Comparison of ENCODE assay signal across 18 cellular contexts in the genomic region with DNA sequence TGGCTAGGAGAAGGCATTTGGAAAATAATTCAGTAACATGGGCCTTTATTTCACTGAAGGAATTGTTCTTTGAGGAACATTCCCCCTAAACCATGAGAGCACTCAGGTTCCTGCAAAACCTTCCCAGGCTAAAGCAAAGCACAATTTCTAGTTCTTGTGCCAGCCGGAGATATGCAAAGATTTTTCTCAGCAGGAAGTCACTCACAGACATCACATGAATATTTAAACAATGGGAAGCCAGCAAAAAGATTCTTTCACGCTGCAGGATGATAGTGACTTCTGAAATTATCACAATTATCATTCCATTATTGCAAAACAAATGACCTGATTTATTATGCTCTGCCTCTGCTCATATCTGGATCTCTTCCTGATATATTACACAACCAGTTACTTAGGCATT.
DNase-seq lines count a peak whose midpoint lies in the region; ATAC-seq, FAIRE-seq and TF ChIP-seq lines count a peak whose summit lies in the region.
"Had no signal": no experiment of that assay in that cellular context is flagged by ENCODE, and none has a peak within 500 bp of the region (broad histone marks: within the 10 kb centered on the region; RNA-seq: fewer than 3 reads in every experiment).

No MANE protein-coding gene starts in this region.

- no peak overlapping the region for H3K4me3 Mint-ChIP-seq in naive thymus-derived CD8-positive, alpha-beta T cell
- no peak overlapping the region for H3K4me3 Mint-ChIP-seq in natural killer cell
- H3K4me3 Mint-ChIP-seq: CD8-positive, alpha-beta T cell had no signal

- POLR2A ChIA-PET in naive thymus-derived CD8-positive, alpha-beta T cell (lab: Charles Lee) = no interaction called here

- DNase-seq in NCI-H146 (lab: John Stamatoyannopoulos, UW) = peak; percentile 37
- DNase-seq in NCI-H146 treated with DMSO at 0.1 percent for 48 hours (lab: John Stamatoyannopoulos, UW; ENCODE audit: unreplicated experiment) = no peak
- DNase-seq in SJCRH30 = no peak
- DNase-seq in esophagus muscularis mucosa (ENCODE audit: extremely low spot score) = peak; percentile 29
- DNase-seq in putamen (ENCODE audit: low spot score) = peak; percentile 9
- DNase-seq in naive thymus-derived CD8-positive, alpha-beta T cell = no peak
- DNase-seq in natural killer cell = no peak
- DNase-seq in RCC 7860 (ENCODE audit: low spot score) = no peak
- DNase-seq: 8988T; CD8-positive, alpha-beta T cell; DND-41; MG63; NCI-H1092; NCI-H187 treated with DMSO at 0.1 percent for 48 hours; NCI-H2171; SK-N-SH had no signal

- intact Hi-C loops in esophagus muscularis mucosa (cut with DNase I) (no loop called here), natural killer cell (cut with micrococcal nuclease) (no loop called here)

- H3K9me3 ChIP-seq in SJCRH30 (replicated peaks) = no peaks in the 10 kb centered on the region
- H3K9me3 ChIP-seq in esophagus muscularis mucosa = no peaks in the 10 kb centered on the region
- H3K9me3 ChIP-seq: MG63, SK-N-SH had no signal

- TF ChIP-seq POLR2A in esophagus muscularis mucosa (IDR thresholded peaks at IDR 0.05; ENCODE audit: low read depth) = no peak

- no peak for ATAC-seq in naive thymus-derived CD8-positive, alpha-beta T cell
- ATAC-seq in natural killer cell = no peak
- ATAC-seq: CD8-positive, alpha-beta T cell; GM12878 had no signal

- no peaks in the 10 kb centered on the region for H3K27me3 ChIP-seq in SJCRH30
- H3K27me3 ChIP-seq in esophagus muscularis mucosa = no peaks in the 10 kb centered on the region
- H3K27me3 ChIP-seq: MG63 had no signal

- H3K27ac ChIP-seq in SJCRH30 (peak overlapping the region; percentile 65), esophagus muscularis mucosa (replicated peaks in 1 of 4) (no peak overlapping the region)

- H3K4me3 ChIP-seq in SJCRH30 = no peak overlapping the region
- H3K4me3 ChIP-seq in esophagus muscularis mucosa = no peak overlapping the region
- H3K4me3 ChIP-seq: GM12878, MG63 had no signal

- peaks cover 33% of the 10 kb centered on the region for H3K4me1 ChIP-seq in SJCRH30
- H3K4me1 ChIP-seq in esophagus muscularis mucosa = peaks cover 0 to 27% (median 17%) of the 10 kb centered on the region in 4 donors

- H3K27me3 Mint-ChIP-seq in naive thymus-derived CD8-positive, alpha-beta T cell = peaks cover 0 to under 1% (median 0%) of the 10 kb centered on the region in 5 donors
- H3K27me3 Mint-ChIP-seq in natural killer cell (ENCODE audit: low read depth in 2 of 2) = peaks cover 0 to 2% of the 10 kb centered on the region in 2 donors

- no peaks in the 10 kb centered on the region for H3K36me3 ChIP-seq in SJCRH30
- no peaks in the 10 kb centered on the region for H3K36me3 ChIP-seq in esophagus muscularis mucosa
- H3K36me3 ChIP-seq: MG63 had no signal

- no peak for TF ChIP-seq CTCF in esophagus muscularis mucosa (IDR thresholded peaks at IDR 0.05)
- TF ChIP-seq CTCF in natural killer cell (IDR thresholded peaks at IDR 0.05) = no peak

- FAIRE-seq in RCC 7860 (lab: Jason Lieb, UNC) = no peak
- FAIRE-seq: G401.6, GM12878 had no signal

- no peak overlapping the region for H3K27ac Mint-ChIP-seq in naive thymus-derived CD8-positive, alpha-beta T cell
- no peak overlapping the region for H3K27ac Mint-ChIP-seq in natural killer cell
- H3K27ac Mint-ChIP-seq: CD8-positive, alpha-beta T cell had no signal

- H3K36me3 Mint-ChIP-seq in naive thymus-derived CD8-positive, alpha-beta T cell = no peaks in the 10 kb centered on the region
- H3K36me3 Mint-ChIP-seq in natural killer cell = no peaks in the 10 kb centered on the region
- H3K36me3 Mint-ChIP-seq: CD8-positive, alpha-beta T cell had no signal

- H3K4me1 Mint-ChIP-seq in naive thymus-derived CD8-positive, alpha-beta T cell = peaks cover 0 to 11% (median 6%) of the 10 kb centered on the region in 4 donors
- peaks cover 15 to 17% of the 10 kb centered on the region in 2 donors for H3K4me1 Mint-ChIP-seq in natural killer cell

- H3K9me3 Mint-ChIP-seq in naive thymus-derived CD8-positive, alpha-beta T cell = no peaks in the 10 kb centered on the region
- H3K9me3 Mint-ChIP-seq in natural killer cell = no peaks in the 10 kb centered on the region
- H3K9me3 Mint-ChIP-seq: CD8-positive, alpha-beta T cell had no signal

- no peak for TF ChIP-seq EP300 in esophagus muscularis mucosa (IDR thresholded peaks at IDR 0.05)

- 37% methylated on average over 2 of the region's 2 CpGs for WGBS in esophagus muscularis mucosa

Comparison
In these comparisons a context has a peak if more than half of its experiments do, and no peak if none do; other contexts are left out.
1. DNase-seq: peak in NCI-H146 (single experiment), esophagus muscularis mucosa (single experiment) and putamen (single experiment); none in NCI-H146 treated with DMSO at 0.1 percent for 48 hours (single experiment), SJCRH30 (0 of 2), naive thymus-derived CD8-positive, alpha-beta T cell (0 of 10), natural killer cell (single experiment) and RCC 7860 (single experiment).